Comparison of ENCODE assay signal across 1 cellular context in the genomic region with DNA sequence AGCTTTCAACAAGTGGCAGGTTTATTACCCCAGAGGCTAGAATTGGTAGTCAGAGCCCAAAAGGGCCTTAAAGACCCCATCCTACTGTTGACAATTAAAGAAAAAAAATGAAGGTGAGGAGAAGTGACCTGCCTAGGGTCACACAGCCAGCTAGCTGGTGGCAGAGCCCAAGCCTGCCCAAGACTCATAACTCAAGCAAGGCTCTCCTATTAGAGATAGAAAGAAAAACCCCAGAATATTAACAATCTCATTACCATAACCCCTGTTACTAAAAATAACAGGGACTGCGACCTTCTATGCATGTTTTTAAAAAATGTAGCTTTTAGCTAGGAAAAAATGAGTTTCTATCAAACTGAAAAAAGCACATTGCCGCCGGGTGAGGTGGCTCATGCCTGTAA.
TF ChIP-seq lines count a peak whose summit lies in the region.

No MANE protein-coding gene starts in this region.

TF ChIP-seq in endothelial cell of umbilical vein, 7 proteins besides CTCF, POLR2A, EP300 and RAD21:
- no peak for TF ChIP-seq FOS (IDR thresholded peaks at IDR 0.05; ENCODE audit: borderline replicate concordance, insufficient read depth, low read length)
- TF ChIP-seq GATA2 (IDR thresholded peaks at IDR 0.05; ENCODE audit: insufficient read depth, insufficient read length, low read depth, low read length), result no peak
- TF ChIP-seq, protein P1, sequence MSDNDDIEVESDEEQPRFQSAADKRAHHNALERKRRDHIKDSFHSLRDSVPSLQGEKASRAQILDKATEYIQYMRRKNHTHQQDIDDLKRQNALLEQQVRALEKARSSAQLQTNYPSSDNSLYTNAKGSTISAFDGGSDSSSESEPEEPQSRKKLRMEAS (IDR thresholded peaks at IDR 0.05; ENCODE audit: insufficient read depth, insufficient read length), result no peak
- TF ChIP-seq EZH2 (IDR thresholded peaks at IDR 0.05; ENCODE audit: borderline replicate concordance, low read depth, low read length, severe bottlenecking), result no peak
- TF ChIP-seq MYC (IDR thresholded peaks at IDR 0.05; ENCODE audit: low read depth, low read length), result no peak
- TF ChIP-seq POLR2AphosphoS5 (IDR thresholded peaks at IDR 0.05; ENCODE audit: insufficient read depth, low read depth, low read length), result no peak
